ENCODE assay signal across 13 cellular contexts in the genomic region with DNA sequence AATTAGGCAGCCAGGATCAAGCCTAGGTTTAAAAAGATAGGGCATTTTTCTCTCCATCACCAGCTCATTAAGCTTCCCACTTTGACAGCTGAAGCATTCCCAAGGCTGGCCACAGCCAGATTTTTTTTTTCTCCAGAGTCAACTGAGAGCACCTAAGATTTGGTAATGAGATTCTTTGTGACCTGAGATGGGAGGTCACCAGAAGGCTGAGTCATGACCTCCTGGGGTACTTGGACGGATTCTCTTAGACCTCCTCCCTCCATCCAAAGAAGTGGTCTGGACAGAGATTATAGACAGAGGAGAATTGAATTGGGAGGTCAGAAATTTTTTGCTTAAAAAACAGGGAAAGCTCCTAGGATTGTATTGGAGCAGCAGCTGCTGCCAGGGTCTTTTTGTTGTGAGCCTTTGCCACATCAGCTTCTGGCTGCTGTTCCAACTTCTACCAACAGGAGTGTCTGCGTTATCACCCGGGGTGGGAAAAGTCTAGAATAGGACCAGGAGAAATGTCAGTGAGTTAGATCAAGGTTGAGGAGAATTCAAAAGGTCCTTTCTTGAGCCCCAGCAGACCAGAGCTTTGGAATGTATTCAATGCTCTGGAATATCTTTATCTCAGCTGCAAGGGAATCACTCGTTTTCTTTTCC.
A peak's percentile ranks its signal among the peaks of the same experiment; 100 is the strongest.
DNase-seq lines count a peak whose midpoint lies in the region; ATAC-seq and TF ChIP-seq lines count a peak whose summit lies in the region.
"Had no signal": no experiment of that assay in that cellular context is flagged by ENCODE, and none has a peak within 500 bp of the region (broad histone marks: within the 10 kb centered on the region; RNA-seq: fewer than 3 reads in every experiment).

No MANE protein-coding gene starts in this region.

- BruUV-seq in mammary epithelial cell (replicated peaks; lab: Mats Ljungman, UMichigan): no TSS peak

- H3K27me3 ChIP-seq in MM.1S (replicated peaks; ENCODE audit: insufficient read depth, low read length) (no peaks in the 10 kb centered on the region), mammary epithelial cell (ENCODE audit: insufficient read depth, low read length) (no peaks in the 10 kb centered on the region), heart left ventricle (peaks cover 0 to 22% (median 0%) of the 10 kb centered on the region in 9 donors)
- H3K27me3 ChIP-seq: ascending aorta had no signal

- H3K9me3 ChIP-seq in MM.1S (replicated peaks; ENCODE audit: insufficient read depth, low read length): no peaks in the 10 kb centered on the region
- H3K9me3 ChIP-seq in mammary epithelial cell (replicated peaks; ENCODE audit: insufficient read depth, low read length): no peaks in the 10 kb centered on the region
- no peaks in the 10 kb centered on the region for H3K9me3 ChIP-seq in heart left ventricle
- H3K9me3 ChIP-seq: ascending aorta had no signal

- H3K36me3 ChIP-seq in MM.1S (replicated peaks; ENCODE audit: insufficient read depth, low read length): no peaks in the 10 kb centered on the region
- no peaks in the 10 kb centered on the region for H3K36me3 ChIP-seq in mammary epithelial cell (ENCODE audit: insufficient read depth, low read length)
- no peaks in the 10 kb centered on the region for H3K36me3 ChIP-seq in heart left ventricle
- H3K36me3 ChIP-seq: ascending aorta had no signal

- intact Hi-C loops in mammary epithelial cell (cut with micrococcal nuclease): loop anchor here (10.0 kb wide), 1 partner anchor 524 kb away; no protein-coding TSS in a partner anchor
- intact Hi-C loops in heart left ventricle (cut with DNase I): loop anchor here in 2 of 10 donors (10.0 kb wide), 1 partner anchor 524 kb away; no protein-coding TSS in a partner anchor

- H3K79me2 ChIP-seq in MM.1S (ENCODE audit: low read length): no peaks in the 10 kb centered on the region
- no peaks in the 10 kb centered on the region for H3K79me2 ChIP-seq in mammary epithelial cell (ENCODE audit: insufficient read depth, low read length)

- dilution Hi-C loops in mammary epithelial cell (cut with HindIII; ENCODE audit: low sequenced_read_pairs): no loop called here

- CTCF ChIA-PET in mammary epithelial cell (lab: Charles Lee; ENCODE audit: low non-redundant PET): no interaction called here

- in situ Hi-C loops in mammary epithelial cell (cut with MboI; ENCODE audit: low sequenced_read_pairs in 2 of 2): no loop called here

- H4K20me1 ChIP-seq in MM.1S (ENCODE audit: insufficient read depth, low read length) (no peaks in the 10 kb centered on the region), mammary epithelial cell (ENCODE audit: insufficient read depth, low read length) (no peaks in the 10 kb centered on the region)

- H2AFZ ChIP-seq in MM.1S (ENCODE audit: low read length): no peak overlapping the region
- no peak overlapping the region for H2AFZ ChIP-seq in mammary epithelial cell (ENCODE audit: low read depth, low read length)

- no peak overlapping the region for H3K4me2 ChIP-seq in MM.1S (ENCODE audit: low read depth, low read length)
- H3K4me2 ChIP-seq in mammary epithelial cell (ENCODE audit: insufficient read depth, low read depth, low read length): no peak overlapping the region

- no peak overlapping the region for H3K9ac ChIP-seq in MM.1S (ENCODE audit: low read length)
- H3K9ac ChIP-seq in mammary epithelial cell (ENCODE audit: insufficient read depth, low read length): no peak overlapping the region

- TF ChIP-seq CTCF in MM.1S (IDR thresholded peaks at IDR 0.05; ENCODE audit: low read length) (peak; percentile 4; the same call in 1 of the 2 replicates), mammary epithelial cell (conservative IDR thresholded peaks at IDR 0.05 in 1 of 2, IDR thresholded peaks at IDR 0.05 in 1 of 2; ENCODE audit: extremely low read depth in 1 of 2, insufficient read depth in 1 of 2, low read depth in 1 of 2, low read length in 2 of 2) (peak; percentile 28 to 40), heart left ventricle (IDR thresholded peaks at IDR 0.05) (peak in 6 of 12 donors; percentile 7 to 41 (median 23))

- H3K27ac ChIP-seq in MM.1S (ENCODE audit: low read length) (no peak overlapping the region), mammary epithelial cell (ENCODE audit: insufficient read depth, low read depth, low read length) (no peak overlapping the region), heart left ventricle (no peak overlapping the region)
- H3K27ac ChIP-seq: ascending aorta had no signal

- no peaks in the 10 kb centered on the region for H3F3A ChIP-seq in MM.1S (ENCODE audit: insufficient read depth, low read length)

- no peak overlapping the region for H3K4me3 ChIP-seq in MM.1S (ENCODE audit: low read length)
- H3K4me3 ChIP-seq in mammary epithelial cell (replicated peaks in 1 of 3; ENCODE audit: insufficient read depth in 1 of 3, low read depth in 2 of 3, low read length in 3 of 3): no peak overlapping the region
- H3K4me3 ChIP-seq in heart left ventricle: no peak overlapping the region
- H3K4me3 ChIP-seq: ascending aorta had no signal

- H3K4me1 ChIP-seq in MM.1S (ENCODE audit: low read length) (no peaks in the 10 kb centered on the region), mammary epithelial cell (ENCODE audit: insufficient read depth, low read length) (no peaks in the 10 kb centered on the region), heart left ventricle (no peaks in the 10 kb centered on the region)
- H3K4me1 ChIP-seq: ascending aorta had no signal

- TF ChIP-seq POLR2A in heart left ventricle (IDR thresholded peaks at IDR 0.05): no peak

- DNase-seq in NCI-H2227 (lab: John Stamatoyannopoulos, UW; ENCODE audit: unreplicated experiment) (peak; percentile 24), NCI-H2227 treated with DMSO at 0.1 percent for 48 hours (lab: John Stamatoyannopoulos, UW) (no peak), MM.1S (no peak), mammary epithelial cell (no peak), retina (peak; percentile 67), NCI-H2196 (lab: John Stamatoyannopoulos, UW; ENCODE audit: unreplicated experiment) (no peak), heart left ventricle (no peak)
- DNase-seq: effector memory CD4-positive, alpha-beta T cell; NCI-H146; substantia nigra had no signal

- no peaks in the 10 kb centered on the region for H3K9me2 ChIP-seq in MM.1S (replicated peaks; ENCODE audit: insufficient read depth, low read length)

- ATAC-seq in heart left ventricle (no peak), HG03025 (IDR thresholded peaks at IDR 0.05; ENCODE audit: low FRiP score, unreplicated experiment) (no peak)
- ATAC-seq: activated CD4-positive, CD25-positive, alpha-beta regulatory T cell treated with anti-CD3 and anti-CD28 coated beads, Interleukin-2, amount 50 U/mL, for 24 hours had no signal

- 86% methylated on average over 2 of the region's 4 CpGs for WGBS in mammary epithelial cell (ENCODE audit: low coverage, missing lambda C conversion rate)
- 24 to 31% (median 27%) methylated on average over 4 of the region's 4 CpGs for WGBS in heart left ventricle, 4 donors

Comparison
In these comparisons a context has a peak if more than half of its experiments do, and no peak if none do; other contexts are left out.
1. DNase-seq: peak in NCI-H2227 (single experiment) and retina (single experiment); none in NCI-H2227 treated with DMSO at 0.1 percent for 48 hours (single experiment), MM.1S (single experiment), mammary epithelial cell (single experiment), NCI-H2196 (single experiment) and heart left ventricle (0 of 5).